ENCODE assay signal across 11 cellular contexts in genomic region chr14:60650382-60650961, GRCh38. TPM values are rescaled to one million over a fixed set of nuclear protein-coding genes. Genes with fewer than 3 reads are reported as not detected.
DNase-seq lines count a peak whose midpoint lies in the region; ATAC-seq and TF ChIP-seq lines count a peak whose summit lies in the region.
"Had no signal": no experiment of that assay in that cellular context is flagged by ENCODE, and none has a peak within 500 bp of the region (broad histone marks: within the 10 kb centered on the region; RNA-seq: fewer than 3 reads in every experiment).

No MANE protein-coding gene starts in this region.

- H2BK5ac ChIP-seq in neuronal stem cell (ENCODE audit: low read length): no peak overlapping the region

- peaks cover 0 to 3% of the 10 kb centered on the region in 2 donors for H3K9me3 ChIP-seq in neuronal stem cell (replicated peaks in 1 of 2; ENCODE audit: control insufficient read depth in 2 of 2, insufficient read depth in 1 of 2, low read depth in 1 of 2, low read length in 2 of 2)

- peaks cover 12 to 15% of the 10 kb centered on the region in 2 donors for H3K4me1 ChIP-seq in neuronal stem cell (ENCODE audit: control insufficient read depth in 2 of 2, insufficient read depth in 1 of 2, low read depth in 1 of 2, low read length in 2 of 2)

- H3K4me2 ChIP-seq in neuronal stem cell (ENCODE audit: insufficient read depth, low read length, poor library complexity, severe bottlenecking): no peak overlapping the region

- H3K9ac ChIP-seq in neuronal stem cell (ENCODE audit: low read depth, low read length, poor library complexity): no peak overlapping the region

- no peak overlapping the region for H3K14ac ChIP-seq in neuronal stem cell (ENCODE audit: low read length)

- TF ChIP-seq CTCF in brain (conservative IDR thresholded peaks at IDR 0.05): no peak

- no peak overlapping the region for H3K23ac ChIP-seq in neuronal stem cell (ENCODE audit: low read depth, low read length, poor library complexity)

- intact Hi-C loops in left ventricle myocardium superior (cut with micrococcal nuclease): no loop called here

- ATAC-seq in HG03139 (IDR thresholded peaks at IDR 0.05; ENCODE audit: unreplicated experiment) (no peak), left ventricle myocardium superior (no peak)

- DNase-seq in ELF-1 (ENCODE audit: low read depth, low spot score) (peak; percentile 25), NCI-H2029 treated with DMSO at 0.1 percent for 48 hours (lab: John Stamatoyannopoulos, UW) (peak; percentile 98), neuronal stem cell (ENCODE audit: low spot score) (peak; percentile 21), activated T-cell treated with anti-CD3 and anti-CD28 coated beads for 4 hours (no peak), GOT3 (lab: John Stamatoyannopoulos, UW) (no peak), left ventricle myocardium superior (no peak)
- DNase-seq: KG1, SW 1271 had no signal

- H3K4ac ChIP-seq in neuronal stem cell (ENCODE audit: low read length): no peak overlapping the region

- H4K8ac ChIP-seq in neuronal stem cell (ENCODE audit: low read depth, low read length): no peak overlapping the region

- H3K18ac ChIP-seq in neuronal stem cell (ENCODE audit: low read length): no peak overlapping the region

- H2BK120ac ChIP-seq in neuronal stem cell (ENCODE audit: low read depth, low read length): no peak overlapping the region

- peaks cover 57% of the 10 kb centered on the region for H3K4me1 Mint-ChIP-seq in brain

- peak overlapping the region in 2 of 5 experiments; percentile 77 to 82 for H3K27ac Mint-ChIP-seq in brain
- H3K27ac Mint-ChIP-seq: activated naive CD4-positive, alpha-beta T cell treated with anti-CD3 and anti-CD28 coated beads, Interleukin-2, amount 50 U/mL, for 24 hours had no signal

- peaks cover 21% of the 10 kb centered on the region for H3K36me3 Mint-ChIP-seq in brain
- H3K36me3 Mint-ChIP-seq: activated naive CD4-positive, alpha-beta T cell treated with anti-CD3 and anti-CD28 coated beads, Interleukin-2, amount 50 U/mL, for 24 hours had no signal

- WGBS in neuronal stem cell (ENCODE audit: extremely low coverage in 2 of 2, insufficient read length in 2 of 2, insufficient replicate concordance in 1 of 2), 2 donors: no CpG with 5 or more reads among the region's 11 CpGs

- H3K9me3 Mint-ChIP-seq in brain: peaks cover 0 to 16% (median 0%) of the 10 kb centered on the region in 5 experiments
- H3K9me3 Mint-ChIP-seq: activated naive CD4-positive, alpha-beta T cell treated with anti-CD3 and anti-CD28 coated beads, Interleukin-2, amount 50 U/mL, for 24 hours had no signal

- H4K91ac ChIP-seq in neuronal stem cell (ENCODE audit: low read depth, low read length, poor library complexity): no peak overlapping the region

- no peaks in the 10 kb centered on the region for H3K79me1 ChIP-seq in neuronal stem cell (ENCODE audit: low read depth, low read length)

- no peak overlapping the region for H2BK15ac ChIP-seq in neuronal stem cell (ENCODE audit: low read length)

- no peak overlapping the region for H2AK5ac ChIP-seq in neuronal stem cell (ENCODE audit: low read depth, low read length)

- H3K4me3 Mint-ChIP-seq in brain: peak overlapping the region; percentile 72 to 96 (median 84)
- H3K4me3 Mint-ChIP-seq: activated naive CD4-positive, alpha-beta T cell treated with anti-CD3 and anti-CD28 coated beads, Interleukin-2, amount 50 U/mL, for 24 hours had no signal

- H3K27me3 Mint-ChIP-seq in brain: peaks cover 100% of the 10 kb centered on the region

- H3K36me3 ChIP-seq in neuronal stem cell (replicated peaks in 1 of 2; ENCODE audit: control insufficient read depth in 2 of 2, insufficient read depth in 2 of 2, low read length in 2 of 2): no peaks in the 10 kb centered on the region

- peaks cover 67 to 97% (median 96%) of the 10 kb centered on the region in 3 experiments for H3K27me3 ChIP-seq in neuronal stem cell (ENCODE audit: control insufficient read depth in 3 of 3, insufficient read depth in 3 of 3, low read depth in 1 of 3, low read length in 3 of 3)

- H3K27ac ChIP-seq in neuronal stem cell (replicated peaks; ENCODE audit: low read length): no peak overlapping the region

- H2BK12ac ChIP-seq in neuronal stem cell (ENCODE audit: low read length): no peak overlapping the region

- no peak overlapping the region for H3K4me3 ChIP-seq in neuronal stem cell (ENCODE audit: low read length in 2 of 2)

- peak overlapping the region; percentile 95 for H2AFZ ChIP-seq in neuronal stem cell (ENCODE audit: low read length)

RNA-seq across cellular contexts. Expression of gene SIX1, which starts 1.2 kb away (rescaled TPM):
- polyA plus RNA-seq in brain (ENCODE audit: insufficient read depth, low read depth, low replicate concordance): 68.4 TPM
- polyA plus RNA-seq in neuronal stem cell (2013, experiment 1 of 2): 0.13 TPM
- polyA plus RNA-seq in neuronal stem cell (2013, experiment 2 of 2): 0.11 TPM
- not detected for total RNA-seq in left ventricle myocardium superior

Comparison
In these comparisons a context has a peak if more than half of its experiments do, and no peak if none do; other contexts are left out.
1. DNase-seq: peak in ELF-1 (single experiment), NCI-H2029 treated with DMSO at 0.1 percent for 48 hours (single experiment) and neuronal stem cell (single experiment); none in activated T-cell treated with anti-CD3 and anti-CD28 coated beads for 4 hours (single experiment), GOT3 (single experiment) and left ventricle myocardium superior (single experiment).